21 cellular contexts compared by ENCODE assay signal in the genomic region with DNA sequence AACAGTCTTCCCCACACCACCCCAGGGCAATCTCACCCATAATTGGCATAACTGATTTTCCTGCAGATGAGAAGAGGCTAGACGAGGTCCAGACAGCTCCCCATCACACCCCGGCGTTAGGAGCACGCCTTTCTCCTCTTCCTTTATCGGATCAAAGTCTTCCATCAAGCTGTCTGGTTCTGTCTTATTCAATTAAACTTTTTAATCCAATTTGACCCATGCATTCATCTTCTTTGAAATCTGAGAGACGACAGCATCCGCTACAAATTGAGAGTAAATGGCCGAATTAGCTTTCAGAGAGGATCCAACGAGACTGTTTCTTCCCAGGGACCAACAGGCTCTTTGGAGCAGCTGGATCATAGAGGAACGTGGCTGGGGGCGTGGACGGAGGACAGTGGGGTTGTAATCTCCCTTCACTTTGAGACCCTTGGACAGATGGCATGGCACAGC.
"Had no signal": no experiment of that assay in that cellular context is flagged by ENCODE, and none has a peak within 500 bp of the region (broad histone marks: within the 10 kb centered on the region; RNA-seq: fewer than 3 reads in every experiment).

No MANE protein-coding gene starts in this region.

- ATAC-seq: activated T-helper 17 cell treated with anti-CD3 and anti-CD28 coated beads, Interleukin-2, amount 50 U/mL, for 72 hours; Panc1; Right ventricle myocardium inferior had no signal

- DNase-seq: activated B cell treated with CpG ODN at 0.5 μM for 24 hours; activated CD4-positive, alpha-beta memory T cell treated with anti-CD3 and anti-CD28 coated beads for 36 hours; activated CD4-positive, alpha-beta T cell treated with anti-CD3 and anti-CD28 coated beads, Interleukin-2, amount 10 ng/mL, durations not matched to agents 7 days and 5 days; activated CD8-positive, alpha-beta memory T cell treated with anti-CD3 and anti-CD28 coated beads for 24 hours; activated gamma-delta T cell treated with Interleukin-2 at 50 U/mL for 16 hours; activated naive CD4-positive, alpha-beta T cell treated with anti-CD3 and anti-CD28 coated beads, Interleukin-2, amount 10 ng/mL, durations not matched to agents 7 days and 5 days; activated naive CD8-positive, alpha-beta T cell treated with anti-CD3 and anti-CD28 coated beads for 36 hours; activated T-cell treated with anti-CD3 and anti-CD28 coated beads, Interleukin-2, amount 50 U/mL, for 48 hours; Kasumi-1; KBM-7; NCI-H146; NCI-H187 treated with DMSO at 0.1 percent for 48 hours; NCI-H2171; NCI-H2227 treated with DMSO at 0.1 percent for 48 hours; NCI-H446 treated with DMSO at 0.1 percent for 48 hours; NCI-H524 treated with DMSO at 0.1 percent for 48 hours; NCI-H748 treated with DMSO at 0.1 percent for 48 hours; RPMI8226 had no signal
